1 cellular context compared by ENCODE assay signal in genomic region chr14:59427653-59428578, GRCh38.
TF ChIP-seq lines count a peak whose summit lies in the region.

No MANE protein-coding gene starts in this region.

TF ChIP-seq in endothelial cell of umbilical vein, 7 proteins besides CTCF, POLR2A, EP300 and RAD21 (continued from another document):
- TF ChIP-seq EZH2 (IDR thresholded peaks at IDR 0.05; ENCODE audit: borderline replicate concordance, low read depth, low read length, severe bottlenecking): no peak
- no peak for TF ChIP-seq POLR2AphosphoS5 (IDR thresholded peaks at IDR 0.05; ENCODE audit: insufficient read depth, low read depth, low read length)
- TF ChIP-seq MYC (IDR thresholded peaks at IDR 0.05; ENCODE audit: low read depth, low read length): no peak
